ENCODE assay signal across 9 cellular contexts in genomic region chr15:59611277-59612260, GRCh38. TPM values are rescaled to one million over a fixed set of nuclear protein-coding genes. Genes with fewer than 3 reads are reported as not detected.
DNase-seq lines count a peak whose midpoint lies in the region; ATAC-seq lines count a peak whose summit lies in the region.
"Had no signal": no experiment of that assay in that cellular context is flagged by ENCODE, and none has a peak within 500 bp of the region (broad histone marks: within the 10 kb centered on the region; RNA-seq: fewer than 3 reads in every experiment).

TSS of gene GCNT3 (plus strand) at chr15:59611783. CDS start at chr15:59618239, 6,456 bp downstream.

- DNase-seq in H4 (ENCODE audit: low spot score) (peak; percentile 46), SK-MEL-5 (ENCODE audit: low read depth, low spot score) (peak; percentile 33), fibroblast of the conjunctiva (ENCODE audit: low read depth) (peak; percentile 12), NCI-H2196 treated with DMSO at 0.1 percent for 48 hours (lab: John Stamatoyannopoulos, UW; ENCODE audit: unreplicated experiment) (no peak)
- no peak for DNase-seq in activated naive CD4-positive, alpha-beta T cell (lab: John Stamatoyannopoulos, UW)
- DNase-seq: activated CD8-positive, alpha-beta T cell treated with anti-CD3 and anti-CD28 coated beads, Interleukin-2, amount 10 ng/mL, durations not matched to agents 7 days and 5 days had no signal

- H3K9ac ChIP-seq in skeletal muscle satellite cell (ENCODE audit: low read depth, low read length), result no peak within 1 kb of the TSS

- H3K9me3 ChIP-seq in skeletal muscle satellite cell (replicated peaks; ENCODE audit: low read length), result no peaks in the 10 kb centered on the region

- peak within 1 kb of the TSS; percentile 7 for H3K4me2 ChIP-seq in skeletal muscle satellite cell (ENCODE audit: low read length)

- in situ Hi-C loops in SK-MEL-5 (cut with HindIII; ENCODE audit: low pct_unique_long_range_greater_than_20kb, low sequenced_read_pairs), result no loop called here

- H3K27me3 ChIP-seq in skeletal muscle satellite cell (ENCODE audit: control insufficient read depth, insufficient read depth, low read length), result peaks cover 26% of the 10 kb centered on the region

- no peaks in the 10 kb centered on the region for H3K36me3 ChIP-seq in skeletal muscle satellite cell (ENCODE audit: insufficient read depth, low read length)

- ATAC-seq in HG03280 (IDR thresholded peaks at IDR 0.05; ENCODE audit: unreplicated experiment) (no peak), HG03095 (IDR thresholded peaks at IDR 0.05; ENCODE audit: unreplicated experiment) (no peak)
- ATAC-seq: activated CD8-positive, alpha-beta T cell treated with anti-CD3 and anti-CD28 coated beads, Interleukin-2, amount 10 ng/mL, durations not matched to agents 7 days and 5 days had no signal

- no peak within 1 kb of the TSS for H3K4me3 ChIP-seq in skeletal muscle satellite cell (ENCODE audit: low read length)

- H3K4me1 ChIP-seq in skeletal muscle satellite cell (ENCODE audit: control insufficient read depth, insufficient read depth, low read length), result peaks cover 9% of the 10 kb centered on the region

RNA-seq across cellular contexts. Expression of gene GCNT3, which starts in this region (rescaled TPM):
- total RNA-seq in H4 (2014; rRNA removed; shearing (Covaris generic)), result 1.2 and 4.1 TPM in 2 replicates
- total RNA-seq in SK-MEL-5 (2014; rRNA removed; shearing (Covaris generic)), result 0.48 and 0.59 TPM in 2 replicates
- polyA plus RNA-seq in SK-MEL-5 (2015; cell fraction: cytosol; rRNA removed), result 0.75 and 1.1 TPM in 2 replicates
- polyA plus RNA-seq in SK-MEL-5 (2015; cell fraction: nucleus; rRNA removed), result 0.28 TPM in 1 of 2 replicates, not detected in the other
- total RNA-seq in skeletal muscle satellite cell (2012; rRNA removed), result 0.22 and 1.0 TPM in 2 replicates
- total RNA-seq: activated CD8-positive, alpha-beta T cell treated with anti-CD3 and anti-CD28 coated beads, Interleukin-2, amount 10 ng/mL, durations not matched to agents 7 days and 5 days had no signal

Comparison
In these comparisons a context has a peak if more than half of its experiments do, and no peak if none do; other contexts are left out.
1. DNase-seq: peak in H4 (single experiment), SK-MEL-5 (single experiment) and fibroblast of the conjunctiva (single experiment); none in activated naive CD4-positive, alpha-beta T cell (0 of 4) and NCI-H2196 treated with DMSO at 0.1 percent for 48 hours (single experiment).